22 cellular contexts compared by ENCODE assay signal in genomic region chr16:2179576-2179975, GRCh38. TPM values are rescaled to one million over a fixed set of nuclear protein-coding genes. Genes with fewer than 3 reads are reported as not detected.
DNase-seq lines count a peak whose midpoint lies in the region; ATAC-seq, FAIRE-seq and TF ChIP-seq lines count a peak whose summit lies in the region.
"Had no signal": no experiment of that assay in that cellular context is flagged by ENCODE, and none has a peak within 500 bp of the region (broad histone marks: within the 10 kb centered on the region; RNA-seq: fewer than 3 reads in every experiment).

No MANE protein-coding gene starts in this region.

- H4K20me1 ChIP-seq in K562 (replicated peaks; ENCODE audit: control insufficient read depth, insufficient read depth, low read length) (no peaks in the 10 kb centered on the region; the same call in 1 of the 2 replicates), SK-N-SH (ENCODE audit: insufficient read depth) (no peaks in the 10 kb centered on the region)

- H3K79me2 ChIP-seq in K562 (ENCODE audit: control insufficient read depth, insufficient read depth, low read length), result no peaks in the 10 kb centered on the region
- no peaks in the 10 kb centered on the region for H3K79me2 ChIP-seq in SK-N-SH (ENCODE audit: insufficient read depth)

- POLR2A ChIA-PET in K562 (lab: Yijun Ruan, JAX), result interaction anchor here (1.2 kb wide), 1 partner anchor 24 kb away, joined by 3 read pairs; the partner anchor contains the start of gene TRAF7
- POLR2A ChIA-PET in SK-N-SH (lab: Yijun Ruan, JAX), result no interaction called here

- TF ChIP-seq CTCF in 22Rv1 (IDR thresholded peaks at IDR 0.05) (no peak), K562 (IDR thresholded peaks at IDR 0.05 in 2 of 3, conservative IDR thresholded peaks at IDR 0.05 in 1 of 3; ENCODE audit: insufficient read depth in 2 of 3, low read depth in 1 of 3, low read length in 3 of 3) (no peak), SK-N-SH (IDR thresholded peaks at IDR 0.05) (no peak), coronary artery (IDR thresholded peaks at IDR 0.05) (no peak)

- peak; percentile 66 for DNase-seq in H7
- DNase-seq in K562 (ENCODE audit: extremely low read depth in 1 of 4, low spot score in 3 of 4), result no peak
- DNase-seq in neuronal stem cell (ENCODE audit: low spot score), result no peak
- no peak for DNase-seq in SK-N-SH
- DNase-seq in coronary artery (ENCODE audit: low spot score), result no peak
- DNase-seq in activated CD4-positive, CD25-positive, alpha-beta regulatory T cell treated with anti-CD3 and anti-CD28 coated beads, Interleukin-2, amount 50 U/mL, for 72 hours, result no peak
- DNase-seq: ACHN; BE2C; C1 segment of cervical spinal cord; CD4-positive, CD25-positive, alpha-beta regulatory T cell; CD8-positive, alpha-beta memory T cell; COR-L47; DMS 273 treated with DMSO at 0.1 percent for 48 hours; DMS53; DND-41; EL; HCEC 1CT; IMR-90 had no signal

- H4K8ac ChIP-seq in neuronal stem cell (ENCODE audit: low read depth, low read length), result no peak overlapping the region

- CTCF ChIA-PET in K562 (lab: Yijun Ruan, JAX; ENCODE audit: low intra/inter-chr PET ratio), result no interaction called here
- CTCF ChIA-PET in SK-N-SH (lab: Yijun Ruan, JAX), result interaction anchor here (2.1 kb wide), 1 partner anchor 15 kb away, joined by 5 read pairs; no protein-coding TSS in a partner anchor

- H3K9me3 ChIP-seq in K562 (replicated peaks; ENCODE audit: control insufficient read depth, insufficient read depth, low read depth, low read length) (no peaks in the 10 kb centered on the region), neuronal stem cell (replicated peaks in 1 of 2; ENCODE audit: control insufficient read depth in 2 of 2, insufficient read depth in 1 of 2, low read depth in 1 of 2, low read length in 2 of 2) (no peaks in the 10 kb centered on the region), SK-N-SH (no peaks in the 10 kb centered on the region)
- H3K9me3 ChIP-seq: BE2C had no signal

- peak overlapping the region; percentile 73 for H3K27ac ChIP-seq in 22Rv1
- no peak overlapping the region for H3K27ac ChIP-seq in K562 (ENCODE audit: extremely low read depth, low read depth, low read length)
- H3K27ac ChIP-seq in neuronal stem cell (replicated peaks; ENCODE audit: low read length), result no peak overlapping the region
- H3K27ac ChIP-seq in SK-N-SH (ENCODE audit: low read depth in 2 of 2, low read length in 1 of 2), result no peak overlapping the region
- no peak overlapping the region for H3K27ac ChIP-seq in coronary artery
- H3K27ac ChIP-seq: HL-60 had no signal

- H3K14ac ChIP-seq in neuronal stem cell (ENCODE audit: low read length), result no peak overlapping the region

- no peak overlapping the region for H3K23ac ChIP-seq in neuronal stem cell (ENCODE audit: low read depth, low read length, poor library complexity)

- TF ChIP-seq RAD21 in K562 (CRISPR knock-in tag; conservative IDR thresholded peaks at IDR 0.05 in 1 of 2, IDR thresholded peaks at IDR 0.05 in 1 of 2) (no peak), SK-N-SH (IDR thresholded peaks at IDR 0.05; ENCODE audit: low read length) (no peak)

- H3K4me2 ChIP-seq in K562 (ENCODE audit: insufficient read depth, low read length), result no peak overlapping the region
- H3K4me2 ChIP-seq in neuronal stem cell (ENCODE audit: insufficient read depth, low read length, poor library complexity, severe bottlenecking), result no peak overlapping the region
- H3K4me2 ChIP-seq in SK-N-SH, result no peak overlapping the region

- 0 out of 2 replicates have a peak, but pooled peaks cover 3% of the 10 kb centered on the region for H3K27me3 ChIP-seq in H7 (ENCODE audit: control insufficient read depth, insufficient read depth, low read length)
- H3K27me3 ChIP-seq in K562 (ENCODE audit: control insufficient read depth in 2 of 2, insufficient read depth in 2 of 2, low read length in 2 of 2), result no peaks in the 10 kb centered on the region
- no peaks in the 10 kb centered on the region for H3K27me3 ChIP-seq in neuronal stem cell (ENCODE audit: control insufficient read depth in 3 of 3, insufficient read depth in 3 of 3, low read depth in 1 of 3, low read length in 3 of 3)
- H3K27me3 ChIP-seq in SK-N-SH (ENCODE audit: insufficient read depth), result no peaks in the 10 kb centered on the region
- H3K27me3 ChIP-seq: BE2C had no signal

- no peak overlapping the region for H3K4me3 ChIP-seq in H7 (ENCODE audit: insufficient read depth, low read depth, low read length)
- H3K4me3 ChIP-seq in K562, result no peak overlapping the region
- H3K4me3 ChIP-seq in neuronal stem cell (ENCODE audit: low read length in 2 of 2), result no peak overlapping the region
- no peak overlapping the region for H3K4me3 ChIP-seq in SK-N-SH (ENCODE audit: low read depth in 2 of 2, low read length in 1 of 2)
- no peak overlapping the region for H3K4me3 ChIP-seq in coronary artery
- H3K4me3 ChIP-seq: GM12878 had no signal

- no peak overlapping the region for H2BK15ac ChIP-seq in neuronal stem cell (ENCODE audit: low read length)

- no peak overlapping the region for H2BK5ac ChIP-seq in neuronal stem cell (ENCODE audit: low read length)

- H3K9ac ChIP-seq in K562 (ENCODE audit: insufficient read depth in 1 of 2, low read depth in 2 of 2, low read length in 2 of 2) (no peak overlapping the region), neuronal stem cell (ENCODE audit: low read depth, low read length, poor library complexity) (no peak overlapping the region), SK-N-SH (no peak overlapping the region)

- in situ Hi-C loops in K562 (cut with MboI), result no loop called here

- no peak for TF ChIP-seq POLR2A in K562 (conservative IDR thresholded peaks at IDR 0.05)

- WGBS in K562 (ENCODE audit: insufficient coverage, low coverage, missing lambda C conversion rate), result 96% methylated on average over 21 of the region's 31 CpGs
- WGBS in neuronal stem cell (ENCODE audit: extremely low coverage in 2 of 2, insufficient read length in 2 of 2, insufficient replicate concordance in 1 of 2), 2 donors, result no CpG with 5 or more reads among the region's 31 CpGs
- 96% methylated on average over 17 of the region's 31 CpGs for WGBS in SK-N-SH (ENCODE audit: low lambda C conversion rate)

- peak overlapping the region; percentile 76 for H3K18ac ChIP-seq in neuronal stem cell (ENCODE audit: low read length)

- H3K36me3 ChIP-seq in H7 (replicated peaks; ENCODE audit: control insufficient read depth, insufficient read depth, low read length) (peaks cover 6% of the 10 kb centered on the region), K562 (ENCODE audit: control insufficient read depth, insufficient read depth, low read length) (peaks cover 30% of the 10 kb centered on the region; the same call in 1 of the 3 replicates), neuronal stem cell (replicated peaks in 1 of 2; ENCODE audit: control insufficient read depth in 2 of 2, insufficient read depth in 2 of 2, low read length in 2 of 2) (peaks cover 18 to 53% of the 10 kb centered on the region in 2 donors), SK-N-SH (replicated peaks in 1 of 2; ENCODE audit: control insufficient read depth in 1 of 2, insufficient read depth in 2 of 2, low read length in 1 of 2) (peaks cover 0 to 35% of the 10 kb centered on the region in 2 experiments)

- H2BK12ac ChIP-seq in neuronal stem cell (ENCODE audit: low read length), result no peak overlapping the region

- no peak overlapping the region for H3K4ac ChIP-seq in neuronal stem cell (ENCODE audit: low read length)

- no peaks in the 10 kb centered on the region for H3K9me2 ChIP-seq in SK-N-SH

- H3K79me1 ChIP-seq in neuronal stem cell (ENCODE audit: low read depth, low read length), result peaks cover 2% of the 10 kb centered on the region

- H2AK5ac ChIP-seq in neuronal stem cell (ENCODE audit: low read depth, low read length), result peak overlapping the region; percentile 83

- no peaks in the 10 kb centered on the region for H3K9me1 ChIP-seq in K562 (ENCODE audit: control insufficient read depth, insufficient read depth, low read length)

- no peaks in the 10 kb centered on the region for H3F3A ChIP-seq in SK-N-SH (replicated peaks; ENCODE audit: insufficient read depth)

- no peak for TF ChIP-seq EP300 in K562 (IDR thresholded peaks at IDR 0.05; ENCODE audit: low read length)
- TF ChIP-seq EP300 in SK-N-SH (IDR thresholded peaks at IDR 0.05; ENCODE audit: borderline replicate concordance in 1 of 2, low read depth in 1 of 2, low read length in 1 of 2), result no peak

- no peak overlapping the region for H2BK120ac ChIP-seq in neuronal stem cell (ENCODE audit: low read depth, low read length)

- no peak overlapping the region for H2AFZ ChIP-seq in K562 (ENCODE audit: low read depth, low read length)
- no peak overlapping the region for H2AFZ ChIP-seq in neuronal stem cell (ENCODE audit: low read length)
- no peak overlapping the region for H2AFZ ChIP-seq in SK-N-SH (ENCODE audit: low read depth)

- no peak for ATAC-seq in K562
- ATAC-seq: GM12878 had no signal

- FAIRE-seq in K562 (lab: Jason Lieb, UNC), result no peak
- FAIRE-seq: A204.1, GM12878 had no signal

- H4K91ac ChIP-seq in neuronal stem cell (ENCODE audit: low read depth, low read length, poor library complexity), result no peak overlapping the region

- H3K4me1 ChIP-seq in K562 (replicated peaks in 1 of 2; ENCODE audit: control insufficient read depth in 2 of 2, insufficient read depth in 2 of 2, low read length in 2 of 2) (peaks cover 2 to 91% of the 10 kb centered on the region in 2 experiments; a peak in 3 of 5 replicates), neuronal stem cell (ENCODE audit: control insufficient read depth in 2 of 2, insufficient read depth in 1 of 2, low read depth in 1 of 2, low read length in 2 of 2) (peaks cover 0 to 3% of the 10 kb centered on the region in 2 donors), SK-N-SH (ENCODE audit: control insufficient read depth in 1 of 2, insufficient read depth in 2 of 2, low read depth in 1 of 2, low read length in 1 of 2) (no peaks in the 10 kb centered on the region)
- H3K4me1 ChIP-seq: BE2C had no signal

- intact Hi-C loops in K562 (cut with micrococcal nuclease), result no loop called here

- BruUV-seq in K562 (replicated peaks; lab: Mats Ljungman, UMichigan), result no TSS peak

RNA-seq across cellular contexts. Expression of gene CASKIN1, which starts 16.8 kb away (rescaled TPM):
- 1.5 and 2.0 TPM in 2 replicates for total RNA-seq in H7 (2014; rRNA removed; shearing (Covaris generic))
- 3.2 and 16.5 TPM in 2 replicates for total RNA-seq in K562 (2011; cell fraction: chromatin; rRNA removed; ENCODE audit: low replicate concordance)
- 11.3 and 11.6 TPM in 2 replicates for total RNA-seq in K562 (2011; cell fraction: nucleolus; rRNA removed)
- 3.2 and 5.9 TPM in 2 replicates for total RNA-seq in K562 (2011; cell fraction: nucleoplasm; rRNA removed)
- total RNA-seq in K562 (2014; rRNA removed), result 1.5 and 2.6 TPM in 2 replicates
- total RNA-seq in K562 (2014; rRNA removed; fragmentation: Illumina TruSeq; extraction: Trizol), result 0.10 and 0.15 TPM in 2 replicates
- total RNA-seq in K562 (2015; rRNA removed; fragmentation: Illumina TruSeq; extraction: Trizol), result 0.68 and 1.7 TPM in 2 replicates
- total RNA-seq in K562 (2021), result 4.5 and 7.0 TPM in 2 replicates
- 0.84 and 1.9 TPM in 2 replicates for polyA plus RNA-seq in K562 (2011; rRNA removed)
- polyA plus RNA-seq in K562 (2011; cell fraction: cytosol; rRNA removed), result 1.4 and 1.9 TPM in 2 replicates
- polyA plus RNA-seq in K562 (2011; cell fraction: nucleus; rRNA removed), result 6.6 and 12.7 TPM in 2 replicates
- 1.7 and 2.9 TPM in 2 replicates for polyA plus RNA-seq in K562 (2012)
- polyA plus RNA-seq in K562 (2014; fragmentation: Illumina TruSeq; extraction: Trizol), result 0.28 and 0.73 TPM in 2 replicates
- not detected for polyA plus RNA-seq in K562 (2014; fragmentation: Nextera tagmentation; extraction: Ambion mirVana)
- polyA plus RNA-seq in K562 (2014; rRNA removed), result 3.1 and 3.7 TPM in 2 replicates
- polyA minus RNA-seq in K562 (2011; rRNA and poly(A)+ RNA removed), result 0.32 and 0.90 TPM in 2 replicates
- 1.1 and 1.5 TPM in 2 replicates for polyA minus RNA-seq in K562 (2011; cell fraction: cytosol; rRNA and poly(A)+ RNA removed)
- polyA minus RNA-seq in K562 (2011; cell fraction: nucleus; rRNA and poly(A)+ RNA removed), result 2.0 and 2.2 TPM in 2 replicates
- 4.7 TPM for polyA plus RNA-seq in neuronal stem cell (2013, experiment 1 of 2)
- polyA plus RNA-seq in neuronal stem cell (2013, experiment 2 of 2), result 4.7 TPM
- 1.4 and 1.7 TPM in 2 replicates for polyA plus RNA-seq in SK-N-SH (2012; rRNA removed)
- polyA plus RNA-seq in SK-N-SH (2012; cell fraction: cytosol; rRNA removed), result 0.22 and 0.43 TPM in 2 replicates
- 8.7 and 11.6 TPM in 2 replicates for polyA plus RNA-seq in SK-N-SH (2012; cell fraction: nucleus; rRNA removed)
- total RNA-seq: CD4-positive, CD25-positive, alpha-beta regulatory T cell; IMR-90 had no signal
- polyA plus RNA-seq: CD4-positive, CD25-positive, alpha-beta regulatory T cell; CD8-positive, alpha-beta memory T cell had no signal

RNA-seq across cellular contexts. Expression of gene TRAF7, which starts 24.0 kb away (rescaled TPM):
- 147 and 153 TPM in 2 replicates for total RNA-seq in H7 (2014; rRNA removed; shearing (Covaris generic))
- total RNA-seq in K562 (2011; cell fraction: chromatin; rRNA removed; ENCODE audit: low replicate concordance), result 31.9 and 110 TPM in 2 replicates
- total RNA-seq in K562 (2011; cell fraction: nucleolus; rRNA removed), result 74.5 and 76.3 TPM in 2 replicates
- 45.7 and 51.9 TPM in 2 replicates for total RNA-seq in K562 (2011; cell fraction: nucleoplasm; rRNA removed)
- total RNA-seq in K562 (2014; rRNA removed), result 55.5 and 79.2 TPM in 2 replicates
- 24.3 and 29.9 TPM in 2 replicates for total RNA-seq in K562 (2014; rRNA removed; fragmentation: Illumina TruSeq; extraction: Trizol)
- total RNA-seq in K562 (2015; rRNA removed; fragmentation: Illumina TruSeq; extraction: Trizol), result 42.8 and 45.9 TPM in 2 replicates
- total RNA-seq in K562 (2021), result 109 and 113 TPM in 2 replicates
- 41.6 and 61.6 TPM in 2 replicates for polyA plus RNA-seq in K562 (2011; rRNA removed)
- polyA plus RNA-seq in K562 (2011; cell fraction: cytosol; rRNA removed), result 63.2 and 103 TPM in 2 replicates
- polyA plus RNA-seq in K562 (2011; cell fraction: nucleus; rRNA removed), result 105 and 141 TPM in 2 replicates
- 99.7 and 110 TPM in 2 replicates for polyA plus RNA-seq in K562 (2012)
- 40.8 and 76.8 TPM in 2 replicates for polyA plus RNA-seq in K562 (2014; fragmentation: Illumina TruSeq; extraction: Trizol)
- 1 to 10 TPM; 1.1 to 1.5 TPM for polyA plus RNA-seq in K562 (2014; fragmentation: Nextera tagmentation; extraction: Ambion mirVana)
- 55.5 and 63.3 TPM in 2 replicates for polyA plus RNA-seq in K562 (2014; rRNA removed)
- 24.9 and 30.1 TPM in 2 replicates for polyA minus RNA-seq in K562 (2011; rRNA and poly(A)+ RNA removed)
- polyA minus RNA-seq in K562 (2011; cell fraction: cytosol; rRNA and poly(A)+ RNA removed), result 51.2 and 66.0 TPM in 2 replicates
- 25.8 and 29.9 TPM in 2 replicates for polyA minus RNA-seq in K562 (2011; cell fraction: nucleus; rRNA and poly(A)+ RNA removed)
- polyA plus RNA-seq in neuronal stem cell (2013, experiment 1 of 2), result 117 TPM
- polyA plus RNA-seq in neuronal stem cell (2013, experiment 2 of 2), result 112 TPM
- 69.9 and 73.0 TPM in 2 replicates for polyA plus RNA-seq in SK-N-SH (2012; rRNA removed)
- polyA plus RNA-seq in SK-N-SH (2012; cell fraction: cytosol; rRNA removed), result 32.5 and 56.2 TPM in 2 replicates
- 95.4 and 106 TPM in 2 replicates for polyA plus RNA-seq in SK-N-SH (2012; cell fraction: nucleus; rRNA removed)

RNA-seq across cellular contexts. Expression of gene MLST8, which starts 25.7 kb away (rescaled TPM):
- 25.4 and 28.6 TPM in 2 replicates for total RNA-seq in H7 (2014; rRNA removed; shearing (Covaris generic))
- total RNA-seq in K562 (2011; cell fraction: chromatin; rRNA removed; ENCODE audit: low replicate concordance), result 73.3 and 236 TPM in 2 replicates
- 205 and 257 TPM in 2 replicates for total RNA-seq in K562 (2011; cell fraction: nucleolus; rRNA removed)
- 108 and 122 TPM in 2 replicates for total RNA-seq in K562 (2011; cell fraction: nucleoplasm; rRNA removed)
- total RNA-seq in K562 (2014; rRNA removed), result 83.0 and 110 TPM in 2 replicates
- total RNA-seq in K562 (2014; rRNA removed; fragmentation: Illumina TruSeq; extraction: Trizol), result 2.6 and 4.3 TPM in 2 replicates
- 15.7 and 16.0 TPM in 2 replicates for total RNA-seq in K562 (2015; rRNA removed; fragmentation: Illumina TruSeq; extraction: Trizol)
- 79.1 and 85.0 TPM in 2 replicates for total RNA-seq in K562 (2021)
- 76.1 and 91.6 TPM in 2 replicates for polyA plus RNA-seq in K562 (2011; rRNA removed)
- polyA plus RNA-seq in K562 (2011; cell fraction: cytosol; rRNA removed), result 165 and 312 TPM in 2 replicates
- 329 and 477 TPM in 2 replicates for polyA plus RNA-seq in K562 (2011; cell fraction: nucleus; rRNA removed)
- polyA plus RNA-seq in K562 (2012), result 71.4 and 87.7 TPM in 2 replicates
- polyA plus RNA-seq in K562 (2014; fragmentation: Illumina TruSeq; extraction: Trizol), result 43.3 and 74.6 TPM in 2 replicates
- 1 to 10 TPM; 1.5 to 9.8 TPM for polyA plus RNA-seq in K562 (2014; fragmentation: Nextera tagmentation; extraction: Ambion mirVana)
- 116 TPM in 2 replicates for polyA plus RNA-seq in K562 (2014; rRNA removed)
- polyA minus RNA-seq in K562 (2011; rRNA and poly(A)+ RNA removed), result 19.6 and 40.3 TPM in 2 replicates
- polyA minus RNA-seq in K562 (2011; cell fraction: cytosol; rRNA and poly(A)+ RNA removed), result 53.2 and 86.4 TPM in 2 replicates
- 96.5 and 139 TPM in 2 replicates for polyA minus RNA-seq in K562 (2011; cell fraction: nucleus; rRNA and poly(A)+ RNA removed)
- 74.1 TPM for polyA plus RNA-seq in neuronal stem cell (2013, experiment 1 of 2)
- 70.9 TPM for polyA plus RNA-seq in neuronal stem cell (2013, experiment 2 of 2)
- 70.3 and 85.4 TPM in 2 replicates for polyA plus RNA-seq in SK-N-SH (2012; rRNA removed)
- polyA plus RNA-seq in SK-N-SH (2012; cell fraction: cytosol; rRNA removed), result 37.7 and 67.4 TPM in 2 replicates
- polyA plus RNA-seq in SK-N-SH (2012; cell fraction: nucleus; rRNA removed), result 156 and 226 TPM in 2 replicates

RNA-seq across cellular contexts. Expression of gene BRICD5, which starts 31.1 kb away (rescaled TPM):
- 3.9 and 7.4 TPM in 2 replicates for total RNA-seq in H7 (2014; rRNA removed; shearing (Covaris generic))
- 10.6 and 42.5 TPM in 2 replicates for total RNA-seq in K562 (2011; cell fraction: chromatin; rRNA removed; ENCODE audit: low replicate concordance)
- total RNA-seq in K562 (2011; cell fraction: nucleolus; rRNA removed), result 29.7 and 34.7 TPM in 2 replicates
- total RNA-seq in K562 (2011; cell fraction: nucleoplasm; rRNA removed), result 10.8 and 18.8 TPM in 2 replicates
- 2.9 and 3.5 TPM in 2 replicates for total RNA-seq in K562 (2014; rRNA removed)
- 0.32 and 0.40 TPM in 2 replicates for total RNA-seq in K562 (2014; rRNA removed; fragmentation: Illumina TruSeq; extraction: Trizol)
- 3.4 and 4.1 TPM in 2 replicates for total RNA-seq in K562 (2015; rRNA removed; fragmentation: Illumina TruSeq; extraction: Trizol)
- total RNA-seq in K562 (2021), result 2.0 and 4.0 TPM in 2 replicates
- 1.8 and 3.2 TPM in 2 replicates for polyA plus RNA-seq in K562 (2011; rRNA removed)
- polyA plus RNA-seq in K562 (2011; cell fraction: cytosol; rRNA removed), result 2.8 and 13.2 TPM in 2 replicates
- polyA plus RNA-seq in K562 (2011; cell fraction: nucleus; rRNA removed), result 33.5 and 71.7 TPM in 2 replicates
- 5.8 and 14.0 TPM in 2 replicates for polyA plus RNA-seq in K562 (2012)
- polyA plus RNA-seq in K562 (2014; fragmentation: Illumina TruSeq; extraction: Trizol), result 0.49 and 3.8 TPM in 2 replicates
- polyA plus RNA-seq in K562 (2014; fragmentation: Nextera tagmentation; extraction: Ambion mirVana), result under 1 TPM in 1 of 2 experiments, not detected in 1; 0.24 TPM
- 5.1 and 15.1 TPM in 2 replicates for polyA plus RNA-seq in K562 (2014; rRNA removed)
- 0.28 and 0.54 TPM in 2 replicates for polyA minus RNA-seq in K562 (2011; rRNA and poly(A)+ RNA removed)
- 0.57 TPM in 1 of 2 replicates, not detected in the other for polyA minus RNA-seq in K562 (2011; cell fraction: cytosol; rRNA and poly(A)+ RNA removed)
- 3.4 and 6.9 TPM in 2 replicates for polyA minus RNA-seq in K562 (2011; cell fraction: nucleus; rRNA and poly(A)+ RNA removed)
- polyA plus RNA-seq in neuronal stem cell (2013, experiment 1 of 2), result 9.0 TPM
- polyA plus RNA-seq in neuronal stem cell (2013, experiment 2 of 2), result 9.1 TPM
- polyA plus RNA-seq in SK-N-SH (2012; rRNA removed), result 2.3 and 3.4 TPM in 2 replicates
- polyA plus RNA-seq in SK-N-SH (2012; cell fraction: cytosol; rRNA removed), result 0.37 and 0.62 TPM in 2 replicates
- polyA plus RNA-seq in SK-N-SH (2012; cell fraction: nucleus; rRNA removed), result 32.1 and 43.9 TPM in 2 replicates

RNA-seq across cellular contexts. Expression of gene RAB26, which starts 31.2 kb away (rescaled TPM):
- total RNA-seq in H7 (2014; rRNA removed; shearing (Covaris generic)), result 9.2 and 10.7 TPM in 2 replicates
- 8.2 and 15.9 TPM in 2 replicates for total RNA-seq in K562 (2011; cell fraction: chromatin; rRNA removed; ENCODE audit: low replicate concordance)
- total RNA-seq in K562 (2011; cell fraction: nucleolus; rRNA removed), result 15.8 and 18.8 TPM in 2 replicates
- total RNA-seq in K562 (2011; cell fraction: nucleoplasm; rRNA removed), result 11.4 and 14.5 TPM in 2 replicates
- total RNA-seq in K562 (2014; rRNA removed) (2.9 and 3.5 TPM in 2 replicates), K562 (2014; rRNA removed; fragmentation: Illumina TruSeq; extraction: Trizol) (0.58 and 0.77 TPM in 2 replicates), K562 (2015; rRNA removed; fragmentation: Illumina TruSeq; extraction: Trizol) (0.94 and 1.8 TPM in 2 replicates), K562 (2021) (3.0 and 3.1 TPM in 2 replicates)
- polyA plus RNA-seq in K562 (2011; rRNA removed) (5.3 and 13.0 TPM in 2 replicates), K562 (2014; fragmentation: Illumina TruSeq; extraction: Trizol) (2.1 and 2.2 TPM in 2 replicates), K562 (2014; fragmentation: Nextera tagmentation; extraction: Ambion mirVana) (under 1 TPM; 0.25 to 0.63 TPM), K562 (2014; rRNA removed) (3.8 and 6.1 TPM in 2 replicates), SK-N-SH (2012; rRNA removed) (14.3 and 19.5 TPM in 2 replicates)
- polyA plus RNA-seq in K562 (2011; cell fraction: cytosol; rRNA removed), result 4.8 and 7.7 TPM in 2 replicates
- 65.3 and 85.4 TPM in 2 replicates for polyA plus RNA-seq in K562 (2011; cell fraction: nucleus; rRNA removed)
- polyA plus RNA-seq in K562 (2012), result 6.6 and 10.4 TPM in 2 replicates
- polyA minus RNA-seq in K562 (2011; rRNA and poly(A)+ RNA removed), result 1.2 and 2.2 TPM in 2 replicates
- 1.8 TPM in 1 of 2 replicates, not detected in the other for polyA minus RNA-seq in K562 (2011; cell fraction: cytosol; rRNA and poly(A)+ RNA removed)
- polyA minus RNA-seq in K562 (2011; cell fraction: nucleus; rRNA and poly(A)+ RNA removed), result 4.6 and 8.0 TPM in 2 replicates
- polyA plus RNA-seq in neuronal stem cell (2013, experiment 1 of 2), result 4.2 TPM
- polyA plus RNA-seq in neuronal stem cell (2013, experiment 2 of 2), result 3.9 TPM
- polyA plus RNA-seq in SK-N-SH (2012; cell fraction: cytosol; rRNA removed), result 4.5 and 6.2 TPM in 2 replicates
- 102 and 121 TPM in 2 replicates for polyA plus RNA-seq in SK-N-SH (2012; cell fraction: nucleus; rRNA removed)
- total RNA-seq: CD4-positive, CD25-positive, alpha-beta regulatory T cell had no signal
